ENCODE assay signal across 14 cellular contexts in the genomic region with DNA sequence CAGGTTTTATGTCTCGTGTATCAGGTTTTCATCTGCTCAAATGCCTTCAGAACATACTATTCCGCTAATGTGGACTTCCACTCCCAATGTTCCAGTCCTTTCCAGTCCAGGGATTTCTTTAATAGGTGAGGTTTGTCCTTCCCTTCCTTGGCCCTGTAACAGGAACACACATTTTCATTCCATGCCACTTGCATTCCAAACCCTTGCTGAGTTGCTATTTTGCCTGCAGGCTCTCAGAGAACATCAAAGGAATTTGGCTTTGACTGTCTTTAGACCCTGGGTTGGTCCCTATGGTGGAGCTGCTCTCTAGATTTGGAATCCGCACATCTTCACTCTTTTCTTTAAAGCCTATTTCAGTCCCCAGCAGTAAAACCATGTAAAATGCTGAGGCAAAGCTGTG. TPM values are rescaled to one million over a fixed set of nuclear protein-coding genes. Genes with fewer than 3 reads are reported as not detected.
A peak's percentile ranks its signal among the peaks of the same experiment; 100 is the strongest.
DNase-seq lines count a peak whose midpoint lies in the region; TF ChIP-seq lines count a peak whose summit lies in the region.
"Had no signal": no experiment of that assay in that cellular context is flagged by ENCODE, and none has a peak within 500 bp of the region (broad histone marks: within the 10 kb centered on the region; RNA-seq: fewer than 3 reads in every experiment).

No MANE protein-coding gene starts in this region.

- CTCF ChIA-PET in MCF 10A (lab: Yijun Ruan, JAX): interaction anchor here (0.6 to 1.0 kb wide), 2 partner anchors 148 to 726 kb away, joined by 3 read pairs; no protein-coding TSS in a partner anchor
- CTCF ChIA-PET in mammary epithelial cell (lab: Charles Lee; ENCODE audit: low non-redundant PET): no interaction called here
- CTCF ChIA-PET in RWPE1 (lab: Yijun Ruan, JAX): no interaction called here

- H3K36me3 ChIP-seq in mammary epithelial cell (ENCODE audit: insufficient read depth, low read length): no peaks in the 10 kb centered on the region
- H3K36me3 ChIP-seq: esophagus squamous epithelium had no signal

- H3K27ac Mint-ChIP-seq in MCF 10A (ENCODE audit: low read depth, unreplicated experiment) (peak overlapping the region; percentile 21), type B pancreatic cell (peak overlapping the region; percentile 0)

- H3K4me3 ChIP-seq in mammary epithelial cell (replicated peaks in 1 of 3; ENCODE audit: insufficient read depth in 1 of 3, low read depth in 2 of 3, low read length in 3 of 3): no peak overlapping the region

- BruUV-seq in MCF 10A (replicated peaks; lab: Mats Ljungman, UMichigan): no TSS peak
- no TSS peak for BruUV-seq in mammary epithelial cell (replicated peaks; lab: Mats Ljungman, UMichigan)

- H4K20me1 ChIP-seq in mammary epithelial cell (ENCODE audit: insufficient read depth, low read length): no peaks in the 10 kb centered on the region

- dilution Hi-C loops in mammary epithelial cell (cut with HindIII; ENCODE audit: low sequenced_read_pairs): no loop called here

- in situ Hi-C loops in mammary epithelial cell (cut with MboI; ENCODE audit: low sequenced_read_pairs in 2 of 2): loop anchor here in 1 of 2 donors (25.0 kb wide), 1 partner anchor 442 kb away; no protein-coding TSS in a partner anchor

- intact Hi-C loops in MCF 10A (cut with micrococcal nuclease) (no loop called here), mammary epithelial cell (cut with micrococcal nuclease) (no loop called here)

- H3K27me3 Mint-ChIP-seq in MCF 10A (ENCODE audit: insufficient read depth, unreplicated experiment) (no peaks in the 10 kb centered on the region), type B pancreatic cell (peaks cover 34% of the 10 kb centered on the region)

- H3K9me3 Mint-ChIP-seq in MCF 10A (ENCODE audit: unreplicated experiment) (peaks cover 7% of the 10 kb centered on the region), type B pancreatic cell (no peaks in the 10 kb centered on the region)

- no peaks in the 10 kb centered on the region for H3K27me3 ChIP-seq in mammary epithelial cell (ENCODE audit: insufficient read depth, low read length)

- H3K9me3 ChIP-seq in mammary epithelial cell (replicated peaks; ENCODE audit: insufficient read depth, low read length): no peaks in the 10 kb centered on the region
- H3K9me3 ChIP-seq: esophagus squamous epithelium had no signal

- no peak overlapping the region for H3K4me2 ChIP-seq in mammary epithelial cell (ENCODE audit: insufficient read depth, low read depth, low read length)

- H3K79me2 ChIP-seq in mammary epithelial cell (ENCODE audit: insufficient read depth, low read length): no peaks in the 10 kb centered on the region

- no peaks in the 10 kb centered on the region for H3K36me3 Mint-ChIP-seq in MCF 10A (ENCODE audit: insufficient read depth, unreplicated experiment)
- H3K36me3 Mint-ChIP-seq in type B pancreatic cell: no peaks in the 10 kb centered on the region

- peaks cover 42% of the 10 kb centered on the region for H3K4me1 ChIP-seq in mammary epithelial cell (ENCODE audit: insufficient read depth, low read length)
- H3K4me1 ChIP-seq: esophagus squamous epithelium had no signal

- no peak for DNase-seq in MCF 10A (ENCODE audit: unreplicated experiment)
- DNase-seq in mammary epithelial cell: no peak
- peak; percentile 67 for DNase-seq in astrocyte of the hippocampus (ENCODE audit: low read depth, low spot score)
- peak; percentile 51 for DNase-seq in kidney tubule cell (ENCODE audit: low spot score)
- DNase-seq in type B pancreatic cell (ENCODE audit: extremely low spot score, unreplicated experiment): no peak
- no peak for DNase-seq in RWPE1 (ENCODE audit: low spot score)
- no peak for DNase-seq in NOMO-1 treated with dmso at 0.1 percent for 144 hours (lab: John Stamatoyannopoulos, UW; ENCODE audit: unreplicated experiment)
- DNase-seq in ureter (ENCODE audit: low spot score): no peak
- DNase-seq: activated naive CD4-positive, alpha-beta T cell treated with Interleukin-2 at 50 U/mL for 16 hours; esophagus squamous epithelium; KBM-7; NCI-H510A; stimulated activated CD4-positive, alpha-beta T cell treated with anti-CD3 and anti-CD28 coated beads, Interleukin-4, amount 100 ng/mL, for 24 hours; T1000 had no signal

- no peak overlapping the region for H3K9ac ChIP-seq in mammary epithelial cell (ENCODE audit: insufficient read depth, low read length)

- WGBS in mammary epithelial cell (ENCODE audit: low coverage, missing lambda C conversion rate): 96% methylated on average over 3 of the region's 3 CpGs

- H3K27ac ChIP-seq in mammary epithelial cell (ENCODE audit: insufficient read depth, low read depth, low read length): no peak overlapping the region
- no peak overlapping the region for H3K27ac ChIP-seq in RWPE1
- H3K27ac ChIP-seq: esophagus squamous epithelium had no signal

- H3K4me3 Mint-ChIP-seq in MCF 10A (ENCODE audit: unreplicated experiment): no peak overlapping the region
- H3K4me3 Mint-ChIP-seq in type B pancreatic cell: peak overlapping the region; percentile 86

- TF ChIP-seq CTCF in MCF 10A (IDR thresholded peaks at IDR 0.05; ENCODE audit: unreplicated experiment): no peak
- no peak for TF ChIP-seq CTCF in mammary epithelial cell (conservative IDR thresholded peaks at IDR 0.05 in 1 of 2, IDR thresholded peaks at IDR 0.05 in 1 of 2; ENCODE audit: extremely low read depth in 1 of 2, insufficient read depth in 1 of 2, low read depth in 1 of 2, low read length in 2 of 2)
- TF ChIP-seq CTCF in type B pancreatic cell (conservative IDR thresholded peaks at IDR 0.05): no peak
- no peak for TF ChIP-seq CTCF in RWPE1 (conservative IDR thresholded peaks at IDR 0.05; ENCODE audit: low read depth)

- H2AFZ ChIP-seq in mammary epithelial cell (ENCODE audit: low read depth, low read length): no peak overlapping the region

- H3K4me1 Mint-ChIP-seq in MCF 10A (ENCODE audit: insufficient read depth, unreplicated experiment) (peaks cover 57% of the 10 kb centered on the region), type B pancreatic cell (ENCODE audit: unreplicated experiment) (peaks cover 25% of the 10 kb centered on the region)

- POLR2A ChIA-PET in MCF 10A (lab: Yijun Ruan, JAX): no interaction called here
- POLR2A ChIA-PET in RWPE1 (lab: Yijun Ruan, JAX; ENCODE audit: low non-redundant PET): no interaction called here

RNA-seq across cellular contexts. Expression of gene ALCAM, which starts 12.3 kb away (rescaled TPM):
- total RNA-seq in MCF 10A (2022) (98.4 and 112 TPM in 2 replicates), mammary epithelial cell (10 to 100 TPM; 67.6 to 88.4 TPM), type B pancreatic cell (ENCODE audit: low replicate concordance) (84.6 and 101 TPM in 2 replicates), ureter (67.6 TPM)
- 64.0 TPM for polyA plus RNA-seq in mammary epithelial cell
- polyA minus RNA-seq in mammary epithelial cell: 83.6 TPM

Comparison
In these comparisons a context has a peak if more than half of its experiments do, and no peak if none do; other contexts are left out.
1. DNase-seq: peak in astrocyte of the hippocampus (single experiment) and kidney tubule cell (single experiment); none in MCF 10A (single experiment), mammary epithelial cell (single experiment), type B pancreatic cell (single experiment), RWPE1 (single experiment), NOMO-1 treated with dmso at 0.1 percent for 144 hours (single experiment) and ureter (single experiment).